ENCODE assay signal across 1 cellular context in genomic region chr6:32692019-32692418, GRCh38.
TF ChIP-seq lines count a peak whose summit lies in the region.

No MANE protein-coding gene starts in this region.

TF ChIP-seq in GM23338, 12 proteins besides CTCF, POLR2A, EP300 and RAD21 (continued from another document):
- TF ChIP-seq ZNF462 (CRISPR knock-in tag; IDR thresholded peaks at IDR 0.05): no peak
- no peak for TF ChIP-seq EZH2 (IDR thresholded peaks at IDR 0.05; ENCODE audit: low read depth, unreplicated experiment)
- TF ChIP-seq REST (IDR thresholded peaks at IDR 0.05; ENCODE audit: unreplicated experiment): no peak
- no peak for TF ChIP-seq CREB1 (CRISPR knock-in tag; IDR thresholded peaks at IDR 0.05; ENCODE audit: low read depth)
- TF ChIP-seq NANOG (IDR thresholded peaks at IDR 0.05; ENCODE audit: borderline replicate concordance): no peak
TF ChIP-seq in GM23338: peak in this region for 0.
